Comparison of ENCODE assay signal across 8 cellular contexts in the genomic region with DNA sequence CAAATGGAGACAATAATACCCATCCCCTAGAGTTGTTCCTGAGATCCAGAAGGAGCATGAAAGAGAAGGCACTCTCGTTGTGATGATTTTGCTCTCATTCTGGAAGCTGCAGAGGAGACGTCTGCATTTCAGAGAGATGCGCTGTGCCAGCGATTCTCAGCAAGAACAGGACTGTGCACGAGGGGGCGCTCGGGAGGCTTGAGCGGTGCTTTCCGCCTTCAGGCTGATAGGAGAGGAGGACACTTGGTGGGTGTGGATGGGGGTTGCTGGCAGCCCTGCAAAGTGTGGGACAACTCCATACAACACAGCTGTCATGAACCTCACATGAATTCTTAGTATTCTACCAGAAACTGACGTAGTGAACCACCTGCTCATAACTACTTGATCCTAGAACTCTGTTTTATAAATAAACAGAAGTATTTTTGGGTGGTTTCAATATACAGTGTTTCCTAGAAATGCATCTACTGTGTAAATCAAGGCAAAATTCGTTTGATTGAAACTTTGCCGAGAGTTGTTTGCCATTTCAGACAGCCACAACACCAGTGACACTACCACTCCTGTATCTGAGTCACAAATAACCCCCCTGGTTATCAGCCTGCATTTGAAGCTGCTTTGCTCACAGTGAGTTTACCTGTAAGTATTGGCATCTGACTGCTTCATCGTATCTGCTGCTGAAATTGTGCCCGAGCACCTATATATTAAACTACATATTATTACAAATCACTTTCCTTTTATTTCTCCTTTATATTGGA. TPM values are rescaled to one million over a fixed set of nuclear protein-coding genes. Genes with fewer than 3 reads are reported as not detected.
DNase-seq lines count a peak whose midpoint lies in the region; ATAC-seq, FAIRE-seq and TF ChIP-seq lines count a peak whose summit lies in the region.

No MANE protein-coding gene starts in this region.

- TF ChIP-seq CTCF in D721Med (IDR thresholded peaks at IDR 0.05; ENCODE audit: insufficient read depth, missing control alignments) (peak; percentile 88), parathyroid adenoma (IDR thresholded peaks at IDR 0.05) (peak; percentile 81), transverse colon (IDR thresholded peaks at IDR 0.05) (peak; percentile 50 to 71 (median 69))

- no peaks in the 10 kb centered on the region for H3K4me1 ChIP-seq in SJSA1 (replicated peaks)
- no peaks in the 10 kb centered on the region for H3K4me1 ChIP-seq in parathyroid adenoma
- no peaks in the 10 kb centered on the region for H3K4me1 ChIP-seq in transverse colon

- H3K4me2 ChIP-seq in parathyroid adenoma (ENCODE audit: low read length), result no peak overlapping the region

- TF ChIP-seq POLR2A in transverse colon (IDR thresholded peaks at IDR 0.05), result no peak

- no peak overlapping the region for H3K4me3 ChIP-seq in SJSA1
- H3K4me3 ChIP-seq in parathyroid adenoma (ENCODE audit: low read depth, low read length), result no peak overlapping the region
- no peak overlapping the region for H3K4me3 ChIP-seq in transverse colon

- no peak for TF ChIP-seq EP300 in transverse colon (IDR thresholded peaks at IDR 0.05; ENCODE audit: low read depth)

- ATAC-seq in GM21576 (IDR thresholded peaks at IDR 0.05; ENCODE audit: unreplicated experiment), result peak; percentile 85

- H3K27me3 ChIP-seq in SJSA1 (replicated peaks) (no peaks in the 10 kb centered on the region; the same call in 1 of the 2 replicates), parathyroid adenoma (ENCODE audit: control insufficient read depth, insufficient read depth, low read length) (no peaks in the 10 kb centered on the region), transverse colon (peaks cover 4% of the 10 kb centered on the region)

- no peaks in the 10 kb centered on the region for H3K9me3 ChIP-seq in SJSA1 (replicated peaks)
- no peaks in the 10 kb centered on the region for H3K9me3 ChIP-seq in parathyroid adenoma (ENCODE audit: control insufficient read depth, low read length)
- no peaks in the 10 kb centered on the region for H3K9me3 ChIP-seq in transverse colon

- WGBS in transverse colon (ENCODE audit: low coverage in 1 of 2), 2 donors, result 16 to 58% methylated on average over 2 to 14 of the region's 14 CpGs

- DNase-seq in D721Med (ENCODE audit: insufficient read length, low spot score) (peak; percentile 17), M059J (ENCODE audit: low read depth) (peak; percentile 60), SJSA1 (ENCODE audit: low read depth in 1 of 2, low spot score in 2 of 2) (peak; percentile 24 to 56), activated gamma-delta T cell treated with Interleukin-2 at 50 U/mL for 16 hours (peak; percentile 69), glomerular endothelial cell (ENCODE audit: extremely low read depth, low read depth, low spot score) (peak; percentile 22), transverse colon (peak; percentile 71)

- H3K79me2 ChIP-seq in parathyroid adenoma, result no peaks in the 10 kb centered on the region

- no peak overlapping the region for H2AFZ ChIP-seq in parathyroid adenoma

- no peak for FAIRE-seq in D721Med (lab: Jason Lieb, UNC)

- H3K27ac ChIP-seq in SJSA1 (no peak overlapping the region), parathyroid adenoma (no peak overlapping the region), transverse colon (no peak overlapping the region)

- H3K9ac ChIP-seq in parathyroid adenoma, result no peak overlapping the region

- intact Hi-C loops in transverse colon (cut with DNase I; ENCODE audit: low total_unique reads), result no loop called here

- H3K36me3 ChIP-seq in SJSA1 (no peaks in the 10 kb centered on the region), parathyroid adenoma (ENCODE audit: control insufficient read depth, insufficient read depth, low read length) (no peaks in the 10 kb centered on the region), transverse colon (no peaks in the 10 kb centered on the region)

- in situ Hi-C loops in transverse colon (cut with MboI; ENCODE audit: low pct_ligation_motif_present in 1 of 4, low pct_unique_long_range_greater_than_20kb in 1 of 4, low sequenced_read_pairs in 3 of 4), result loop anchor here (5.0 to 25.0 kb wide), 4 partner anchors 101 to 183 kb away; no protein-coding TSS in a partner anchor

RNA-seq across cellular contexts. Expression of gene SPSB4, which starts 39.5 kb away (rescaled TPM):
- 0.02 TPM in 1 of 2 replicates, not detected in the other for total RNA-seq in M059J (2014; rRNA removed; shearing (Covaris generic))
- 0.05 TPM in 1 of 2 replicates, not detected in the other for total RNA-seq in SJSA1 (2014; rRNA removed; shearing (Covaris generic))
- total RNA-seq in glomerular endothelial cell, result 0.53 TPM in 1 of 2 replicates, not detected in the other
- total RNA-seq in transverse colon, result under 1 TPM in 1 of 4 donors, not detected in 3; 0.14 TPM

Comparison
In these comparisons a context has a peak if more than half of its experiments do, and no peak if none do; other contexts are left out.
1. DNase-seq: peak in every context shown above with its lines; median percentile 71 in transverse colon; 69 in activated gamma-delta T cell treated with Interleukin-2 at 50 U/mL for 16 hours; 60 in M059J; 40 in SJSA1; 22 in glomerular endothelial cell; 17 in D721Med.